ENCODE assay signal across 1 cellular context in genomic region chr4:82376109-82376508, GRCh38.
TF ChIP-seq lines count a peak whose summit lies in the region.

No MANE protein-coding gene starts in this region.

TF ChIP-seq in HCT116, 20 proteins besides CTCF, POLR2A, EP300 and RAD21 (continued from another document):
- TF ChIP-seq, protein P1, sequence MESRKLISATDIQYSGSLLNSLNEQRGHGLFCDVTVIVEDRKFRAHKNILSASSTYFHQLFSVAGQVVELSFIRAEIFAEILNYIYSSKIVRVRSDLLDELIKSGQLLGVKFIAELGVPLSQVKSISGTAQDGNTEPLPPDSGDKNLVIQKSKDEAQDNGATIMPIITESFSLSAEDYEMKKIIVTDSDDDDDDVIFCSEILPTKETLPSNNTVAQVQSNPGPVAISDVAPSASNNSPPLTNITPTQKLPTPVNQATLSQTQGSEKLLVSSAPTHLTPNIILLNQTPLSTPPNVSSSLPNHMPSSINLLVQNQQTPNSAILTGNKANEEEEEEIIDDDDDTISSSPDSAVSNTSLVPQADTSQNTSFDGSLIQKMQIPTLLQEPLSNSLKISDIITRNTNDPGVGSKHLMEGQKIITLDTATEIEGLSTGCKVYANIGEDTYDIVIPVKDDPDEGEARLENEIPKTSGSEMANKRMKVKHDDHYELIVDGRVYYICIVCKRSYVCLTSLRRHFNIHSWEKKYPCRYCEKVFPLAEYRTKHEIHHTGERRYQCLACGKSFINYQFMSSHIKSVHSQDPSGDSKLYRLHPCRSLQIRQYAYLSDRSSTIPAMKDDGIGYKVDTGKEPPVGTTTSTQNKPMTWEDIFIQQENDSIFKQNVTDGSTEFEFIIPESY (IDR thresholded peaks at IDR 0.05; ENCODE audit: extremely low read depth, insufficient replicate concordance, low read length) = no peak
- TF ChIP-seq ZNF274 (IDR thresholded peaks at IDR 0.05; ENCODE audit: low read depth, low read length) (no peak), SP1 (IDR thresholded peaks at IDR 0.05; ENCODE audit: low read depth) (no peak), EZH2 (IDR thresholded peaks at IDR 0.05) (no peak), POLR2AphosphoS5 (IDR thresholded peaks at IDR 0.05; ENCODE audit: low read depth, low read length) (no peak)
